In the genomic region with DNA sequence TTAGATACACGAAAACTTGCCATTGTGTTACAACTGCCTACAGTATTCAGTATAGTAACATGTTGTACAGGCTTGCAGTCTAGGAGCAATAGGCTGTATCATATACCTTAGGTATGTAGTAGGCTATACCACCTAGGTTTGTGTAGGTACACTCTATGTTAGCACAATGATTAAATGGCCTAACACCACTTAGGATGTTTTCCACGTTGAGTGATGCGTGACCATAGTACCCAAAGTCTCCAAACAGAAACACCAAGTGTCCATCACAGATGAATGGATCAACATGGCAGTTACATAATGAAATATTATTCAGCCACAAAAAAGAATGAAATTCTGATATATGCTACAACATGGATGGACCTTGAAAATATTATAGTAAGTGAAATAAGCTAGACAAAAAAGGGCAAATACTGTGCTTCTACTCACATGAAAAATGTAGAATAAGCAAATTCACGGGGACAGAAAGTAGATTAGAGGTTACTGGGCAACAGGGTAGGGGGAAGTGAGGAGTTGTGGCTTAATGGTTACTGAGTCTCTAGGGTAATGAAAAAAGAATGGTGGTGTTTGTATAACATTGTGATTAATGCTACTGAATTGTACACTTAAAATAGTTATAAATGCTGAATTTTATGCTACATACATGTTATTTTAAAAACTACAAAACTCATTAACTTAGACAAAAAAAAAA, we compare ENCODE assay signal across 16 cellular contexts.
DNase-seq lines count a peak whose midpoint lies in the region; ATAC-seq, FAIRE-seq and TF ChIP-seq lines count a peak whose summit lies in the region.
"Had no signal": no experiment of that assay in that cellular context is flagged by ENCODE, and none has a peak within 500 bp of the region (broad histone marks: within the 10 kb centered on the region; RNA-seq: fewer than 3 reads in every experiment).

No MANE protein-coding gene starts in this region.

- H3K9me2 ChIP-seq in hepatocyte (replicated peaks; ENCODE audit: insufficient read depth), result no peaks in the 10 kb centered on the region

- no peak for TF ChIP-seq EP300 in HepG2 (IDR thresholded peaks at IDR 0.05; ENCODE audit: low read depth in 2 of 2, low read length in 2 of 2)
- TF ChIP-seq EP300 in HepG2 (CRISPR knock-in tag; IDR thresholded peaks at IDR 0.05; ENCODE audit: borderline replicate concordance), result no peak

- no peak for TF ChIP-seq RAD21 in HepG2 (CRISPR knock-in tag; IDR thresholded peaks at IDR 0.05)

- H3K27ac Mint-ChIP-seq in activated CD4-positive, alpha-beta T cell treated with anti-CD3 and anti-CD28 coated beads for 36 hours, result no peak overlapping the region

- H2AFZ ChIP-seq in HepG2 (ENCODE audit: low read length), result no peak overlapping the region
- no peak overlapping the region for H2AFZ ChIP-seq in hepatocyte

- no peak overlapping the region for H3K4me3 Mint-ChIP-seq in activated CD4-positive, alpha-beta T cell treated with anti-CD3 and anti-CD28 coated beads for 36 hours

- CTCF ChIA-PET in HepG2 (lab: Yijun Ruan, JAX; ENCODE audit: low intra/inter-chr PET ratio, low total read pairs), result no interaction called here
- CTCF ChIA-PET in activated CD4-positive, alpha-beta T cell treated with anti-CD3 and anti-CD28 coated beads for 36 hours (lab: Charles Lee), result interaction anchor here (0.8 to 1.6 kb wide), 2 partner anchors 9 to 28 kb away, joined by 3 read pairs; no protein-coding TSS in a partner anchor

- peaks cover 60% of the 10 kb centered on the region for H3K4me1 Mint-ChIP-seq in activated CD4-positive, alpha-beta T cell treated with anti-CD3 and anti-CD28 coated beads for 36 hours

- H3K9me3 ChIP-seq in HepG2 (ENCODE audit: low read length), result no peaks in the 10 kb centered on the region
- no peaks in the 10 kb centered on the region for H3K9me3 ChIP-seq in hepatocyte (ENCODE audit: low read depth)
- H3K9me3 ChIP-seq: BLaER1 had no signal

- no peaks in the 10 kb centered on the region for H3K9me3 Mint-ChIP-seq in activated CD4-positive, alpha-beta T cell treated with anti-CD3 and anti-CD28 coated beads for 36 hours (ENCODE audit: low read depth)

- H4K20me1 ChIP-seq in HepG2 (ENCODE audit: insufficient read depth, low read length) (peaks cover 24% of the 10 kb centered on the region; the same call in 1 of the 2 replicates), hepatocyte (ENCODE audit: insufficient read depth, poor library complexity, severe bottlenecking) (peaks cover 71% of the 10 kb centered on the region)

- intact Hi-C loops in HepG2 (cut with micrococcal nuclease; ENCODE audit: unreplicated experiment), result no loop called here
- intact Hi-C loops in activated CD4-positive, alpha-beta T cell treated with anti-CD3 and anti-CD28 coated beads for 36 hours (cut with DNase I, micrococcal nuclease), result no loop called here

- peaks cover 3% of the 10 kb centered on the region for H3K36me3 Mint-ChIP-seq in activated CD4-positive, alpha-beta T cell treated with anti-CD3 and anti-CD28 coated beads for 36 hours (ENCODE audit: low read depth)

- H3K79me2 ChIP-seq in HepG2 (ENCODE audit: insufficient read depth, low read length) (peaks cover 84% of the 10 kb centered on the region), hepatocyte (peaks cover 94% of the 10 kb centered on the region)

- no peak overlapping the region for H3K4me3 ChIP-seq in HepG2 (replicated peaks in 1 of 3; ENCODE audit: insufficient read depth in 1 of 3, low read depth in 2 of 3, low read length in 3 of 3)
- no peak overlapping the region for H3K4me3 ChIP-seq in hepatocyte
- H3K4me3 ChIP-seq: BLaER1 had no signal

- DNase-seq in HTR-8/SVneo (ENCODE audit: insufficient read length, low spot score) (no peak), HepG2 (ENCODE audit: low spot score) (no peak), foreskin melanocyte (no peak), hepatocyte (ENCODE audit: low spot score) (no peak)
- no peak for DNase-seq in activated CD4-positive, alpha-beta T cell treated with anti-CD3 and anti-CD28 coated beads for 36 hours
- DNase-seq in stimulated activated naive CD4-positive, alpha-beta T cell treated with Interleukin-2 at 50 U/mL for 16 hours (lab: John Stamatoyannopoulos, UW), result no peak
- DNase-seq: activated CD4-positive, alpha-beta T cell treated with anti-CD3 and anti-CD28 coated beads, Interleukin-2, amount 50 U/mL, for 48 hours; activated gamma-delta T cell; mammary epithelial cell; NCI-H1048; NCI-H82; nucleus accumbens; stimulated activated CD4-positive, alpha-beta T cell treated with anti-CD3 and anti-CD28 coated beads, Interleukin-15, amount 100 ng/mL, for 24 hours had no signal

- 99% methylated on average over 4 of the region's 4 CpGs for WGBS in HepG2 (ENCODE audit: low lambda C conversion rate)
- 88% methylated on average over 4 of the region's 4 CpGs for WGBS in hepatocyte (ENCODE audit: low lambda C conversion rate, missing lambda C conversion rate)

- H3K27me3 ChIP-seq in HepG2 (ENCODE audit: control insufficient read depth in 1 of 2, insufficient read depth in 2 of 2, low read length in 2 of 2) (no peaks in the 10 kb centered on the region), hepatocyte (no peaks in the 10 kb centered on the region)
- H3K27me3 ChIP-seq: BLaER1 had no signal

- no peaks in the 10 kb centered on the region; a peak in 1 of 5 replicates for H3K36me3 ChIP-seq in HepG2 (replicated peaks in 1 of 2; ENCODE audit: control insufficient read depth in 1 of 2, insufficient read depth in 2 of 2, low read length in 2 of 2)
- H3K36me3 ChIP-seq in hepatocyte (replicated peaks; ENCODE audit: insufficient read depth, low read depth), result no peaks in the 10 kb centered on the region
- H3K36me3 ChIP-seq: BLaER1 had no signal

- no peak for TF ChIP-seq POLR2A in HepG2 (IDR thresholded peaks at IDR 0.05; ENCODE audit: insufficient read depth in 1 of 2, low read depth in 2 of 2, low read length in 2 of 2)

- BruUV-seq in HepG2 (replicated peaks; lab: Mats Ljungman, UMichigan), result no TSS peak

- TF ChIP-seq CTCF in HepG2 (CRISPR knock-in tag; IDR thresholded peaks at IDR 0.05) (no peak), hepatocyte (IDR thresholded peaks at IDR 0.05; ENCODE audit: poor library complexity) (no peak)

- H3K27ac ChIP-seq in HepG2 (ENCODE audit: extremely low read length, insufficient read depth, low read length) (no peak overlapping the region), hepatocyte (no peak overlapping the region)
- H3K27ac ChIP-seq: BLaER1 had no signal

- POLR2A ChIA-PET in HepG2 (lab: Yijun Ruan, JAX), result no interaction called here
- POLR2A ChIA-PET in activated CD4-positive, alpha-beta T cell treated with anti-CD3 and anti-CD28 coated beads for 36 hours (lab: Charles Lee), result no interaction called here

- H3K9ac ChIP-seq in HepG2 (ENCODE audit: insufficient read depth, low read depth, low read length), result no peak overlapping the region
- H3K9ac ChIP-seq: BLaER1 had no signal

- ATAC-seq in GM18867 (IDR thresholded peaks at IDR 0.05; ENCODE audit: unreplicated experiment) (peak; percentile 67), HG02588 (IDR thresholded peaks at IDR 0.05; ENCODE audit: unreplicated experiment) (peak; percentile 60), HepG2 (no peak)
- no peak for ATAC-seq in activated CD4-positive, alpha-beta T cell treated with anti-CD3 and anti-CD28 coated beads for 36 hours

- H3K4me2 ChIP-seq in HepG2 (ENCODE audit: low read depth, low read length) (no peak overlapping the region), hepatocyte (no peak overlapping the region)
- H3K4me2 ChIP-seq: BLaER1 had no signal

- peak; percentile 75 for FAIRE-seq in HTR-8/SVneo (lab: Jason Lieb, UNC)
- no peak for FAIRE-seq in HepG2 (lab: Jason Lieb, UNC)

- in situ Hi-C loops in HepG2 (cut with HindIII; ENCODE audit: extremely low pct_ligation_motif_present, low pct_unique_long_range_greater_than_20kb), result no loop called here

- no peaks in the 10 kb centered on the region for H3K27me3 Mint-ChIP-seq in activated CD4-positive, alpha-beta T cell treated with anti-CD3 and anti-CD28 coated beads for 36 hours

- H3K4me1 ChIP-seq in HepG2 (ENCODE audit: insufficient read depth, low read length), result peaks cover 18% of the 10 kb centered on the region
- H3K4me1 ChIP-seq in hepatocyte (ENCODE audit: insufficient read depth), result peaks cover 47% of the 10 kb centered on the region

TF ChIP-seq in HepG2, 621 proteins besides CTCF, POLR2A, EP300 and RAD21:
- TF ChIP-seq FOSL2 (CRISPR knock-in tag; IDR thresholded peaks at IDR 0.05) (no peak), TCF7L2 (IDR thresholded peaks at IDR 0.05; ENCODE audit: low read depth, low read length) (0 out of 2 replicates have a peak, but pooled peaks have one; percentile 22), ZNF891 (CRISPR knock-in tag; IDR thresholded peaks at IDR 0.05) (no peak), MAFK (conservative IDR thresholded peaks at IDR 0.05 in 1 of 2, IDR thresholded peaks at IDR 0.05 in 1 of 2; ENCODE audit: low read length in 2 of 2) (peak; percentile 48 to 55; a peak in 3 of 4 replicates)
- TF ChIP-seq, protein P1, sequence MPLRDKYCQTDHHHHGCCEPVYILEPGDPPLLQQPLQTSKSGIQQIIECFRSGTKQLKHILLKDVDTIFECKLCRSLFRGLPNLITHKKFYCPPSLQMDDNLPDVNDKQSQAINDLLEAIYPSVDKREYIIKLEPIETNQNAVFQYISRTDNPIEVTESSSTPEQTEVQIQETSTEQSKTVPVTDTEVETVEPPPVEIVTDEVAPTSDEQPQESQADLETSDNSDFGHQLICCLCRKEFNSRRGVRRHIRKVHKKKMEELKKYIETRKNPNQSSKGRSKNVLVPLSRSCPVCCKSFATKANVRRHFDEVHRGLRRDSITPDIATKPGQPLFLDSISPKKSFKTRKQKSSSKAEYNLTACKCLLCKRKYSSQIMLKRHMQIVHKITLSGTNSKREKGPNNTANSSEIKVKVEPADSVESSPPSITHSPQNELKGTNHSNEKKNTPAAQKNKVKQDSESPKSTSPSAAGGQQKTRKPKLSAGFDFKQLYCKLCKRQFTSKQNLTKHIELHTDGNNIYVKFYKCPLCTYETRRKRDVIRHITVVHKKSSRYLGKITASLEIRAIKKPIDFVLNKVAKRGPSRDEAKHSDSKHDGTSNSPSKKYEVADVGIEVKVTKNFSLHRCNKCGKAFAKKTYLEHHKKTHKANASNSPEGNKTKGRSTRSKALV (CRISPR knock-in tag; IDR thresholded peaks at IDR 0.05), result no peak
TF ChIP-seq in HepG2: peak in this region for 2.

Comparison
In these comparisons a context has a peak if more than half of its experiments do, and no peak if none do; other contexts are left out.
1. ATAC-seq: peak in GM18867 (single experiment) and HG02588 (single experiment); none in HepG2 (single experiment) and activated CD4-positive, alpha-beta T cell treated with anti-CD3 and anti-CD28 coated beads for 36 hours (single experiment).